ENCODE assay signal across 7 cellular contexts in the genomic region with DNA sequence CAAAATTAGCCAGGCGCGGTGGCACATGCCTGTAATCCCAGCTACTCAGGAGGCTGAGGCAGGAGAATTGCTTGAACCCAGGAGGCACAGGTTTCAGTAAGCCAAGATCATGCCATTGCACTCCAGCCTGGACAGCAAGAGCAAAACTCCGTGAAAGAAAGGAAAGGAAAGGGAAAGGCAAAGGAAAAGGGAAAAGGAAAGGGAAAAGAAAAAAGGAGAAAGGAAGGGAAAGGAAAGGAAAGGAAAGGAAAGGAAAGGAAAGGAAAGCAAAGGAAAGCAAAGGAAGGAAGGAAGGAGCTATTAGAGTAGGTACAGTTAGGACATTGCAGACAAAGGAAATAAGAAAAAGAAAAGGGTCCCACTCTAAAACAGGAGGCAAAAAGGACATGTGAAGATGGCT. TPM values are rescaled to one million over a fixed set of nuclear protein-coding genes. Genes with fewer than 3 reads are reported as not detected.
DNase-seq lines count a peak whose midpoint lies in the region; ATAC-seq, FAIRE-seq and TF ChIP-seq lines count a peak whose summit lies in the region.
"Not testable (repeated sequence)": the region's sequence is repeated elsewhere in the genome, so short reads cannot be mapped to it uniquely, and the experiment has no call there.

No MANE protein-coding gene starts in this region.

- peaks cover 26 to 44% (median 28%) of the 10 kb centered on the region in 3 donors for H3K4me1 Mint-ChIP-seq in CD8-positive, alpha-beta memory T cell
- peaks cover 17% of the 10 kb centered on the region for H3K4me1 Mint-ChIP-seq in activated B cell treated with CpG ODN at 0.5 μM for 24 hours
- not testable (repeated sequence) for H3K4me1 Mint-ChIP-seq in endothelial cell (ENCODE audit: unreplicated experiment); mesothelial cell of epicardium
- H3K4me1 Mint-ChIP-seq in stimulated activated effector memory CD8-positive, alpha-beta T cell treated with anti-CD3 and anti-CD28 coated beads, Interleukin-12 subunit alpha, Interleukin-12 subunit beta, amount 100 ng/mL, for 72 hours = peaks cover 45% of the 10 kb centered on the region

- DNase-seq in CD8-positive, alpha-beta memory T cell; activated B cell treated with CpG ODN at 0.5 μM for 24 hours; GM12878 (ENCODE audit: low read depth, low spot score); endothelial cell (ENCODE audit: low spot score); mesothelial cell of epicardium (ENCODE audit: low spot score in 2 of 2, unreplicated experiment in 2 of 2); stimulated activated effector memory CD8-positive, alpha-beta T cell treated with anti-CD3 and anti-CD28 coated beads, Interleukin-12 subunit alpha, Interleukin-12 subunit beta, amount 100 ng/mL, for 72 hours (ENCODE audit: low spot score in 2 of 2): not testable (repeated sequence)

- in situ Hi-C loops in GM12878 (cut with MboI) = not testable (repeated sequence)

- H3K9ac ChIP-seq in GM12878 (ENCODE audit: control insufficient read depth, insufficient read depth, low read length) = not testable (repeated sequence)

- TF ChIP-seq RAD21 in GM12878 (IDR thresholded peaks at IDR 0.05; ENCODE audit: insufficient read depth, low read depth, low read length) = not testable (repeated sequence)

- BruUV-seq in GM12878 (replicated peaks; lab: Mats Ljungman, UMichigan) = not testable (repeated sequence)

- POLR2A ChIA-PET in CD8-positive, alpha-beta memory T cell (lab: Charles Lee); HEK293 (lab: Yijun Ruan, JAX); GM12878 (lab: Charles Lee): not testable (repeated sequence)
- POLR2A ChIA-PET in activated B cell treated with CpG ODN at 0.5 μM for 24 hours (lab: Charles Lee) = interaction anchor here (0.6 to 1.3 kb wide), 3 partner anchors 44 to 193 kb away, joined by 4 to 6 read pairs (median 5); no protein-coding TSS in a partner anchor

- peak overlapping the region in 6 of 8 donors; percentile 5 to 64 (median 30) for H3K27ac Mint-ChIP-seq in CD8-positive, alpha-beta memory T cell
- peak overlapping the region; percentile 43 for H3K27ac Mint-ChIP-seq in activated B cell treated with CpG ODN at 0.5 μM for 24 hours
- peak overlapping the region; percentile 61 for H3K27ac Mint-ChIP-seq in endothelial cell (ENCODE audit: unreplicated experiment)
- peak overlapping the region; percentile 19 for H3K27ac Mint-ChIP-seq in mesothelial cell of epicardium
- H3K27ac Mint-ChIP-seq in stimulated activated effector memory CD8-positive, alpha-beta T cell treated with anti-CD3 and anti-CD28 coated beads, Interleukin-12 subunit alpha, Interleukin-12 subunit beta, amount 100 ng/mL, for 72 hours = peak overlapping the region; percentile 69

- H4K20me1 ChIP-seq in GM12878 (ENCODE audit: control insufficient read depth, insufficient read depth) = not testable (repeated sequence)

- H3K27ac ChIP-seq in CD8-positive, alpha-beta memory T cell (ENCODE audit: low read depth, low read length); HEK293 (ENCODE audit: extremely low read depth, low read depth, low read length); GM12878 (ENCODE audit: control insufficient read depth, insufficient read depth): not testable (repeated sequence)

- peaks cover 19% of the 10 kb centered on the region for H3K79me2 ChIP-seq in GM12878 (ENCODE audit: control insufficient read depth, insufficient read depth, low read length)

- not testable (repeated sequence) for H3K9me3 ChIP-seq in CD8-positive, alpha-beta memory T cell (ENCODE audit: low read length); HEK293 (ENCODE audit: control insufficient read depth, insufficient read depth, low read depth, low read length); GM12878 (replicated peaks; ENCODE audit: control insufficient read depth, insufficient read depth, low read length)

- peaks cover 17% of the 10 kb centered on the region for H3K36me3 ChIP-seq in CD8-positive, alpha-beta memory T cell (ENCODE audit: insufficient read depth, low read length)
- H3K36me3 ChIP-seq in HEK293 (ENCODE audit: control insufficient read depth in 2 of 2, insufficient read depth in 1 of 2, low read length in 2 of 2) (peaks cover 0 to 25% of the 10 kb centered on the region in 2 experiments; a peak in 1 of 3 replicates), GM12878 (ENCODE audit: control insufficient read depth in 2 of 2, insufficient read depth in 2 of 2, low read length in 1 of 2) (peaks cover 2 to 33% of the 10 kb centered on the region in 2 experiments)

- not testable (repeated sequence) for H3K27me3 ChIP-seq in CD8-positive, alpha-beta memory T cell (ENCODE audit: insufficient read depth, low read length, poor library complexity, severe bottlenecking); GM12878 (replicated peaks in 1 of 2; ENCODE audit: control insufficient read depth in 2 of 2, insufficient read depth in 2 of 2, low read length in 1 of 2)

- H3K36me3 Mint-ChIP-seq in CD8-positive, alpha-beta memory T cell = peaks cover 20 to 59% (median 32%) of the 10 kb centered on the region in 3 donors
- H3K36me3 Mint-ChIP-seq in activated B cell treated with CpG ODN at 0.5 μM for 24 hours (ENCODE audit: low read depth) = peaks cover 74% of the 10 kb centered on the region
- peaks cover 26% of the 10 kb centered on the region for H3K36me3 Mint-ChIP-seq in endothelial cell (ENCODE audit: low read depth, unreplicated experiment)
- H3K36me3 Mint-ChIP-seq in mesothelial cell of epicardium = peaks cover 28% of the 10 kb centered on the region
- H3K36me3 Mint-ChIP-seq in stimulated activated effector memory CD8-positive, alpha-beta T cell treated with anti-CD3 and anti-CD28 coated beads, Interleukin-12 subunit alpha, Interleukin-12 subunit beta, amount 100 ng/mL, for 72 hours = peaks cover 69% of the 10 kb centered on the region

- not testable (repeated sequence) for ATAC-seq in activated B cell treated with CpG ODN at 0.5 μM for 24 hours (ENCODE audit: low read depth); GM12878; stimulated activated effector memory CD8-positive, alpha-beta T cell treated with anti-CD3 and anti-CD28 coated beads, Interleukin-12 subunit alpha, Interleukin-12 subunit beta, amount 100 ng/mL, for 72 hours

- SMC1A ChIA-PET in GM12878 (lab: Charles Lee; ENCODE audit: uncharacterized antibody, unreplicated experiment) = interaction anchor here (0.5 to 4.7 kb wide), 11 partner anchors 10 to 208 kb away, joined by 3 to 18 read pairs (median 3); no protein-coding TSS in a partner anchor

- TF ChIP-seq CTCF in HEK293 (tag by site-specific recombination; IDR thresholded peaks at IDR 0.05); activated B cell treated with CpG ODN at 0.5 μM for 24 hours (IDR thresholded peaks at IDR 0.05); GM12878 (IDR thresholded peaks at IDR 0.05 in 2 of 3, conservative IDR thresholded peaks at IDR 0.05 in 1 of 3; ENCODE audit: control insufficient read depth in 2 of 3, extremely low read depth in 1 of 3, insufficient read depth in 1 of 3, low read depth in 3 of 3, low read length in 3 of 3); endothelial cell (IDR thresholded peaks at IDR 0.05; ENCODE audit: unreplicated experiment); mesothelial cell of epicardium (IDR thresholded peaks at IDR 0.05; ENCODE audit: unreplicated experiment): not testable (repeated sequence)

- not testable (repeated sequence) for H3K4me2 ChIP-seq in GM12878 (ENCODE audit: control insufficient read depth, insufficient read depth)

- not testable (repeated sequence) for FAIRE-seq in GM12878 (lab: Jason Lieb, UNC)

- H3K4me3 ChIP-seq in CD8-positive, alpha-beta memory T cell (ENCODE audit: low read length); HEK293 (ENCODE audit: low read depth, low read length); GM12878: not testable (repeated sequence)

- not testable (repeated sequence) for H3K9me3 Mint-ChIP-seq in CD8-positive, alpha-beta memory T cell; activated B cell treated with CpG ODN at 0.5 μM for 24 hours; endothelial cell (ENCODE audit: unreplicated experiment); stimulated activated effector memory CD8-positive, alpha-beta T cell treated with anti-CD3 and anti-CD28 coated beads, Interleukin-12 subunit alpha, Interleukin-12 subunit beta, amount 100 ng/mL, for 72 hours
- H3K9me3 Mint-ChIP-seq in mesothelial cell of epicardium = peaks cover 12% of the 10 kb centered on the region

- not testable (repeated sequence) for H2AFZ ChIP-seq in GM12878 (ENCODE audit: control insufficient read depth, low read depth, low read length)

- TF ChIP-seq EP300 in GM12878 (IDR thresholded peaks at IDR 0.05; ENCODE audit: borderline replicate concordance in 1 of 2, control insufficient read depth in 1 of 2, low read depth in 2 of 2, low read length in 2 of 2) = not testable (repeated sequence)

- H3K4me3 Mint-ChIP-seq in CD8-positive, alpha-beta memory T cell; activated B cell treated with CpG ODN at 0.5 μM for 24 hours; mesothelial cell of epicardium; stimulated activated effector memory CD8-positive, alpha-beta T cell treated with anti-CD3 and anti-CD28 coated beads, Interleukin-12 subunit alpha, Interleukin-12 subunit beta, amount 100 ng/mL, for 72 hours: not testable (repeated sequence)
- peak overlapping the region; percentile 65 for H3K4me3 Mint-ChIP-seq in endothelial cell (ENCODE audit: unreplicated experiment)

- CTCF ChIA-PET in CD8-positive, alpha-beta memory T cell (lab: Charles Lee) = interaction anchor here (1.0 kb wide), 1 partner anchor 193 kb away, joined by 3 read pairs; no protein-coding TSS in a partner anchor
- CTCF ChIA-PET in HEK293 (lab: Yijun Ruan, JAX) = interaction anchor here (1.0 kb wide), 1 partner anchor 22 kb away, joined by 3 read pairs; no protein-coding TSS in a partner anchor
- CTCF ChIA-PET in activated B cell treated with CpG ODN at 0.5 μM for 24 hours (lab: Charles Lee) = interaction anchor here (1.3 kb wide), 1 partner anchor 193 kb away, joined by 3 read pairs; no protein-coding TSS in a partner anchor
- CTCF ChIA-PET in GM12878 (lab: Yijun Ruan, JAX) = interaction anchor here (1.1 to 1.5 kb wide), 6 partner anchors 11 to 193 kb away, joined by 3 to 6 read pairs (median 3); no protein-coding TSS in a partner anchor

- intact Hi-C loops in activated B cell treated with CpG ODN at 0.5 μM for 24 hours (cut with micrococcal nuclease); GM12878 (cut with micrococcal nuclease; ENCODE audit: unreplicated experiment): not testable (repeated sequence)

- 100% methylated on average over 3 of the region's 3 CpGs for WGBS in GM12878 (ENCODE audit: insufficient coverage, insufficient replicate concordance, low lambda C conversion rate, missing lambda C conversion rate)

- not testable (repeated sequence) for H3K4me1 ChIP-seq in CD8-positive, alpha-beta memory T cell (ENCODE audit: insufficient read depth, low read length); HEK293 (ENCODE audit: control insufficient read depth, insufficient read depth, low read length); GM12878 (ENCODE audit: control insufficient read depth, insufficient read depth, low read length)

- RAD21 ChIA-PET in GM12878 (lab: Charles Lee; ENCODE audit: unreplicated experiment) = interaction anchor here (1.2 to 3.0 kb wide), 2 partner anchors 11 to 193 kb away, joined by 3 to 10 read pairs; no protein-coding TSS in a partner anchor

- not testable (repeated sequence) for H3K27me3 Mint-ChIP-seq in CD8-positive, alpha-beta memory T cell; activated B cell treated with CpG ODN at 0.5 μM for 24 hours; endothelial cell (ENCODE audit: unreplicated experiment); mesothelial cell of epicardium (ENCODE audit: low read depth)

- not testable (repeated sequence) for TF ChIP-seq POLR2A in GM12878 (IDR thresholded peaks at IDR 0.05; ENCODE audit: low read depth, low read length)

RNA-seq across cellular contexts. Expression of a gene that starts 41.3 kb away (rescaled TPM):
- 100 to 1,000 TPM; 110 to 111 TPM for total RNA-seq in CD8-positive, alpha-beta memory T cell
- polyA plus RNA-seq in CD8-positive, alpha-beta memory T cell = 44.6 TPM
- 310 and 314 TPM in 2 replicates for total RNA-seq in activated B cell treated with CpG ODN at 0.5 μM for 24 hours
- 652 and 698 TPM in 2 replicates for total RNA-seq in GM12878 (2013; cell fraction: nucleolus; rRNA removed)
- total RNA-seq in GM12878 (2014; rRNA removed) = 126 and 135 TPM in 2 replicates
- total RNA-seq in GM12878 (2014; rRNA removed; fragmentation: Illumina TruSeq; extraction: Trizol) = 123 and 135 TPM in 2 replicates
- 151 and 152 TPM in 2 replicates for total RNA-seq in GM12878 (2021)
- polyA plus RNA-seq in GM12878 (2011; ENCODE audit: low read depth) = 54.4 TPM
- 119 and 157 TPM in 2 replicates for polyA plus RNA-seq in GM12878 (2011; rRNA removed)
- 92.2 and 110 TPM in 2 replicates for polyA plus RNA-seq in GM12878 (2011; cell fraction: cytosol; rRNA removed)
- 164 and 187 TPM in 2 replicates for polyA plus RNA-seq in GM12878 (2011; cell fraction: nucleus; rRNA removed)
- 75.0 and 78.0 TPM in 2 replicates for polyA plus RNA-seq in GM12878 (2012)
- polyA plus RNA-seq in GM12878 (2014; fragmentation: Illumina TruSeq; extraction: Trizol) = 126 and 149 TPM in 2 replicates
- 10 to 100 TPM; 51.9 to 56.6 TPM for polyA plus RNA-seq in GM12878 (2014; fragmentation: Nextera tagmentation; extraction: Ambion mirVana)
- polyA plus RNA-seq in GM12878 (2014; rRNA removed) = 77.0 and 82.4 TPM in 2 replicates
- polyA plus RNA-seq in GM12878 (2016; fragmentation: Nextera tagmentation; extraction: Ambion mirVana) = 10 to 100 TPM; 56.8 to 62.4 TPM
- 271 and 396 TPM in 2 replicates for polyA minus RNA-seq in GM12878 (2011; rRNA and poly(A)+ RNA removed)
- 106 and 154 TPM in 2 replicates for polyA minus RNA-seq in GM12878 (2011; cell fraction: cytosol; rRNA and poly(A)+ RNA removed)
- 339 and 523 TPM in 2 replicates for polyA minus RNA-seq in GM12878 (2011; cell fraction: nucleus; rRNA and poly(A)+ RNA removed)
- total RNA-seq in endothelial cell (ENCODE audit: unreplicated experiment) = 94.7 TPM
- 65.9 to 72.3 TPM (median 67.7 TPM) in 3 replicates for total RNA-seq in mesothelial cell of epicardium

Comparison
In these comparisons a context has a peak if more than half of its experiments do, and no peak if none do; other contexts are left out.
1. H3K27ac Mint-ChIP-seq: peak in every context shown above with its lines; median percentile 69 in stimulated activated effector memory CD8-positive, alpha-beta T cell treated with anti-CD3 and anti-CD28 coated beads, Interleukin-12 subunit alpha, Interleukin-12 subunit beta, amount 100 ng/mL, for 72 hours; 61 in endothelial cell; 43 in activated B cell treated with CpG ODN at 0.5 μM for 24 hours; 30 in CD8-positive, alpha-beta memory T cell; 19 in mesothelial cell of epicardium.